ENCODE assay signal across 1 cellular context in genomic region chr6:38271081-38271480, GRCh38.
TF ChIP-seq lines count a peak whose summit lies in the region.

No MANE protein-coding gene starts in this region.

TF ChIP-seq in IMR-90, 13 proteins besides CTCF, POLR2A, EP300 and RAD21:
- TF ChIP-seq MAFK (IDR thresholded peaks at IDR 0.05; ENCODE audit: low read depth, low read length) (no peak), NFE2L2 (IDR thresholded peaks at IDR 0.05; ENCODE audit: low read depth, low read length) (no peak), CHD1 (IDR thresholded peaks at IDR 0.05; ENCODE audit: low read depth, low read length) (no peak)
